Comparison of ENCODE assay signal across 40 cellular contexts in the genomic region with DNA sequence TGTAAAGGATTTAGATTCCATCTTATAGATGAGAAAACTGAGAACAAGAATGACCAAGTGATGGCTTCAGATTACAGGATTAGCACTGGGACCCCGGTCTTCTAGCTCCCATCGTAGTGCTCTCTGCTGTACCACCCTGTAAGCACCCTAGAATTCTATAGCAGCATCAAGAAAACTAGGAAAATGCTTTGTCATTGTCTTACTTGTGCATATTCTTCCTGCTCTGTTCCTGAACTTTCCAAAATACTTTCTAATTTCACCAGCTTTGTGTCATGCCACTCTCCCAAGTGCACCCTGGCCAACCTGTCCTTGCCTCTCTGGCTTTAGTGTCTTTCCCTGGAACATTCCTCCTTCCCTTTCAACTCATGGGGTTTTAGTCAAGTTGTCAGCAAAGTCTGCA. TPM values are rescaled to one million over a fixed set of nuclear protein-coding genes. Genes with fewer than 3 reads are reported as not detected.
"Had no signal": no experiment of that assay in that cellular context is flagged by ENCODE, and none has a peak within 500 bp of the region (broad histone marks: within the 10 kb centered on the region; RNA-seq: fewer than 3 reads in every experiment).

No MANE protein-coding gene starts in this region.

- H3K4me1 ChIP-seq: adrenal gland, ascending aorta, body of pancreas, breast epithelium had no signal

- H3K36me3 Mint-ChIP-seq: activated naive CD4-positive, alpha-beta T cell treated with anti-CD3 and anti-CD28 coated beads, Interleukin-2, amount 10 ng/mL, durations not matched to agents 7 days and 5 days; activated naive CD8-positive, alpha-beta T cell treated with anti-CD3 and anti-CD28 coated beads for 36 hours; activated naive CD8-positive, alpha-beta T cell treated with anti-CD3 and anti-CD28 coated beads, Interleukin-2, amount 10 ng/mL, durations not matched to agents 7 days and 5 days; brain had no signal

- FAIRE-seq: astrocyte, bronchial epithelial cell, colon had no signal

- H3K36me3 ChIP-seq: adrenal gland, ascending aorta, brain microvascular endothelial cell, breast epithelium, cardiac muscle cell had no signal

- H3K4me3 Mint-ChIP-seq: activated naive CD4-positive, alpha-beta T cell treated with anti-CD3 and anti-CD28 coated beads for 36 hours; activated naive CD4-positive, alpha-beta T cell treated with anti-CD3 and anti-CD28 coated beads, Interleukin-2, amount 10 ng/mL, durations not matched to agents 7 days and 5 days; activated naive CD4-positive, alpha-beta T cell treated with anti-CD3 and anti-CD28 coated beads, Interleukin-2, amount 50 U/mL, for 24 hours; activated naive CD8-positive, alpha-beta T cell; activated naive CD8-positive, alpha-beta T cell treated with anti-CD3 and anti-CD28 coated beads for 36 hours; activated naive CD8-positive, alpha-beta T cell treated with anti-CD3 and anti-CD28 coated beads, Interleukin-2, amount 10 ng/mL, durations not matched to agents 7 days and 5 days; activated naive CD8-positive, alpha-beta T cell treated with anti-CD3 and anti-CD28 coated beads, Interleukin-2, amount 50 U/mL, for 24 hours; activated T-cell treated with anti-CD3 and anti-CD28 coated beads, Interleukin-2, amount 50 U/mL, for 4 hours; activated T-cell treated with anti-CD3 and anti-CD28 coated beads, Interleukin-2, amount 50 U/mL, for 72 hours; activated T-helper 1 cell treated with anti-CD3 and anti-CD28 coated beads, Interleukin-12 subunit alpha, Interleukin-12 subunit beta, Interleukin-2, Interleukin-4 antibody, amounts not matched to agents 30 ng/mL and 10 ng/mL and 1 ng/mL, durations not matched to agents 14 hours and 24 hours and 36 hours; activated T-helper 17 cell treated with anti-CD3 and anti-CD28 coated beads, Interleukin-2, amount 50 U/mL, for 72 hours; brain; central memory CD8-positive, alpha-beta T cell had no signal

- DNase-seq: activated effector memory CD4-positive, alpha-beta T cell treated with anti-CD3 and anti-CD28 coated beads, Interleukin-2, amount 50 U/mL, for 16 hours; activated effector memory CD4-positive, alpha-beta T cell treated with Interleukin-2 at 50 U/mL for 16 hours; activated gamma-delta T cell; activated gamma-delta T cell treated with Interleukin-2 at 50 U/mL for 16 hours; activated naive CD4-positive, alpha-beta T cell; activated naive CD4-positive, alpha-beta T cell treated with anti-CD3 and anti-CD28 coated beads for 36 hours; activated naive CD4-positive, alpha-beta T cell treated with anti-CD3 and anti-CD28 coated beads, Interleukin-2, amount 10 ng/mL, durations not matched to agents 7 days and 5 days; activated naive CD4-positive, alpha-beta T cell treated with anti-CD3 and anti-CD28 coated beads, Interleukin-2, amount 50 U/mL, for 16 hours; activated naive CD4-positive, alpha-beta T cell treated with Interleukin-2 at 50 U/mL for 16 hours; activated naive CD8-positive, alpha-beta T cell treated with anti-CD3 and anti-CD28 coated beads for 36 hours; activated naive CD8-positive, alpha-beta T cell treated with anti-CD3 and anti-CD28 coated beads, Interleukin-2, amount 10 ng/mL, durations not matched to agents 7 days and 5 days; activated naive CD8-positive, alpha-beta T cell treated with anti-CD3 and anti-CD28 coated beads, Interleukin-2, amount 50 U/mL, for 24 hours; activated T-cell treated with anti-CD3 and anti-CD28 coated beads, Interleukin-2, amount 50 U/mL, for 4 hours; activated T-cell treated with anti-CD3 and anti-CD28 coated beads, Interleukin-2, amount 50 U/mL, for 48 hours; activated T-cell treated with anti-CD3 and anti-CD28 coated beads, Interleukin-2, amount 50 U/mL, for 72 hours; adrenal gland; amniotic stem cell; amygdala; anterior cingulate cortex; aorta; body of pancreas; brain microvascular endothelial cell; caudate nucleus; central memory CD4-positive, alpha-beta T cell; cerebellar nuclear complex had no signal

- H3K9me3 ChIP-seq: adrenal gland, ascending aorta, body of pancreas, breast epithelium had no signal

- H3K27ac ChIP-seq: adrenal gland, ascending aorta, body of pancreas, brain microvascular endothelial cell, breast epithelium, cardiac muscle cell had no signal

- H3K9me3 Mint-ChIP-seq: activated naive CD4-positive, alpha-beta T cell treated with anti-CD3 and anti-CD28 coated beads for 36 hours; activated naive CD4-positive, alpha-beta T cell treated with anti-CD3 and anti-CD28 coated beads, Interleukin-2, amount 10 ng/mL, durations not matched to agents 7 days and 5 days; activated naive CD4-positive, alpha-beta T cell treated with anti-CD3 and anti-CD28 coated beads, Interleukin-2, amount 50 U/mL, for 24 hours; activated naive CD8-positive, alpha-beta T cell treated with anti-CD3 and anti-CD28 coated beads for 36 hours; activated naive CD8-positive, alpha-beta T cell treated with anti-CD3 and anti-CD28 coated beads, Interleukin-2, amount 10 ng/mL, durations not matched to agents 7 days and 5 days; activated naive CD8-positive, alpha-beta T cell treated with anti-CD3 and anti-CD28 coated beads, Interleukin-2, amount 50 U/mL, for 24 hours; activated T-cell treated with anti-CD3 and anti-CD28 coated beads, Interleukin-2, amount 50 U/mL, for 4 hours; activated T-helper 1 cell treated with anti-CD3 and anti-CD28 coated beads, Interleukin-12 subunit alpha, Interleukin-12 subunit beta, Interleukin-2, Interleukin-4 antibody, amounts not matched to agents 30 ng/mL and 10 ng/mL and 1 ng/mL, durations not matched to agents 14 hours and 24 hours and 36 hours; activated T-helper 17 cell treated with anti-CD3 and anti-CD28 coated beads, Interleukin-2, amount 50 U/mL, for 72 hours; brain; central memory CD8-positive, alpha-beta T cell had no signal

- ATAC-seq: activated naive CD4-positive, alpha-beta T cell treated with anti-CD3 and anti-CD28 coated beads, Interleukin-2, amount 50 U/mL, for 72 hours; activated naive CD8-positive, alpha-beta T cell treated with anti-CD3 and anti-CD28 coated beads, Interleukin-2, amount 50 U/mL, for 24 hours; activated T-cell treated with anti-CD3 and anti-CD28 coated beads, Interleukin-2, amount 50 U/mL, for 4 hours; activated T-cell treated with anti-CD3 and anti-CD28 coated beads, Interleukin-2, amount 50 U/mL, for 72 hours; activated T-helper 17 cell treated with anti-CD3 and anti-CD28 coated beads, Interleukin-2, amount 50 U/mL, for 72 hours; body of pancreas had no signal

- H3K4me3 ChIP-seq: adrenal gland, ascending aorta, body of pancreas, breast epithelium, cardiac muscle cell had no signal

- H3K27ac Mint-ChIP-seq: activated naive CD4-positive, alpha-beta T cell treated with anti-CD3 and anti-CD28 coated beads for 36 hours; activated naive CD4-positive, alpha-beta T cell treated with anti-CD3 and anti-CD28 coated beads, Interleukin-2, amount 10 ng/mL, durations not matched to agents 7 days and 5 days; activated naive CD4-positive, alpha-beta T cell treated with anti-CD3 and anti-CD28 coated beads, Interleukin-2, amount 50 U/mL, for 24 hours; activated naive CD4-positive, alpha-beta T cell treated with anti-CD3 and anti-CD28 coated beads, Interleukin-2, amount 50 U/mL, for 72 hours; activated naive CD8-positive, alpha-beta T cell; activated naive CD8-positive, alpha-beta T cell treated with anti-CD3 and anti-CD28 coated beads for 36 hours; activated naive CD8-positive, alpha-beta T cell treated with anti-CD3 and anti-CD28 coated beads, Interleukin-2, amount 10 ng/mL, durations not matched to agents 7 days and 5 days; activated naive CD8-positive, alpha-beta T cell treated with anti-CD3 and anti-CD28 coated beads, Interleukin-2, amount 50 U/mL, for 24 hours; activated T-cell treated with anti-CD3 and anti-CD28 coated beads, Interleukin-2, amount 50 U/mL, for 72 hours; activated T-helper 1 cell treated with anti-CD3 and anti-CD28 coated beads, Interleukin-12 subunit alpha, Interleukin-12 subunit beta, Interleukin-2, Interleukin-4 antibody, amounts not matched to agents 30 ng/mL and 10 ng/mL and 1 ng/mL, durations not matched to agents 14 hours and 24 hours and 36 hours; activated T-helper 17 cell treated with anti-CD3 and anti-CD28 coated beads, Interleukin-2, amount 50 U/mL, for 72 hours; activated T-helper 2 cell treated with anti-CD3 and anti-CD28 coated beads, Interferon-gamma antibody, Interleukin-2, Interleukin-4, amounts not matched to agents 10 μg/mL and 5 μg/mL and 100 μg/mL, durations not matched to agents 14 hours and 24 hours and 36 hours; brain had no signal

- H3K27me3 ChIP-seq: ascending aorta, body of pancreas, breast epithelium had no signal

- H3K4me1 Mint-ChIP-seq: activated naive CD4-positive, alpha-beta T cell treated with anti-CD3 and anti-CD28 coated beads, Interleukin-2, amount 10 ng/mL, durations not matched to agents 7 days and 5 days; activated naive CD4-positive, alpha-beta T cell treated with anti-CD3 and anti-CD28 coated beads, Interleukin-2, amount 50 U/mL, for 24 hours; activated naive CD8-positive, alpha-beta T cell treated with anti-CD3 and anti-CD28 coated beads for 36 hours; activated naive CD8-positive, alpha-beta T cell treated with anti-CD3 and anti-CD28 coated beads, Interleukin-2, amount 50 U/mL, for 24 hours; activated T-helper 17 cell treated with anti-CD3 and anti-CD28 coated beads, Interleukin-2, amount 50 U/mL, for 72 hours; brain; central memory CD8-positive, alpha-beta T cell had no signal

RNA-seq across cellular contexts. Expression of a gene that starts 39.1 kb away (rescaled TPM):
- total RNA-seq: activated naive CD4-positive, alpha-beta T cell treated with anti-CD3 and anti-CD28 coated beads for 36 hours; activated naive CD4-positive, alpha-beta T cell treated with anti-CD3 and anti-CD28 coated beads, Interleukin-2, amount 50 U/mL, for 72 hours; activated T-cell treated with anti-CD3 and anti-CD28 coated beads, Interleukin-2, amount 50 U/mL, for 4 hours; activated T-helper 1 cell treated with anti-CD3 and anti-CD28 coated beads, Interleukin-12 subunit alpha, Interleukin-12 subunit beta, Interleukin-2, Interleukin-4 antibody, amounts not matched to agents 30 ng/mL and 10 ng/mL and 1 ng/mL, durations not matched to agents 14 hours and 24 hours and 36 hours; activated T-helper 17 cell treated with anti-CD3 and anti-CD28 coated beads, Interleukin-2, amount 50 U/mL, for 72 hours; activated T-helper 2 cell treated with anti-CD3 and anti-CD28 coated beads, Interferon-gamma antibody, Interleukin-2, Interleukin-4, amounts not matched to agents 10 μg/mL and 5 μg/mL and 100 μg/mL, durations not matched to agents 14 hours and 24 hours and 36 hours; ascending aorta; chondrocyte had no signal
